ENCODE assay signal across 24 cellular contexts in the genomic region with DNA sequence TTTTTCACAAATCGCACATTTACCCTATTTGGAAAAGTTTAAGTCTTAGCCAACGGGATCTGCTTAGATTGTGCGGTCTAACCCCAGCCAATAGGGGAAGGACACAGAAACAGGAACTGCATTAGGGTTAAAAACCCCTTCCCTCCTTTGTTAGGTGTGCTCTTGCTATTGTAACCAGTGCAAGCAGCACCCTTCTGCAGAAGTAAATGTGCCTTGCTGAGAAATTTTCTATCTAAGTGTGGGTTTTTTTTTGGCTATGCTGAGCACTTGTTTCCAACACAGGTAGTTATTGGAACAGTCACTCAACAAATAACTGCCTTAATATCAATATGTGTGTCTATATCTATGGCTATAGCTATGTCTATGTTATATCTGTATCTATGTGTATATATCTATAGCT.
DNase-seq lines count a peak whose midpoint lies in the region; ATAC-seq, FAIRE-seq and TF ChIP-seq lines count a peak whose summit lies in the region.
"Had no signal": no experiment of that assay in that cellular context is flagged by ENCODE, and none has a peak within 500 bp of the region (broad histone marks: within the 10 kb centered on the region; RNA-seq: fewer than 3 reads in every experiment).

No MANE protein-coding gene starts in this region.

- H3K27me3 Mint-ChIP-seq in GM23338 (ENCODE audit: insufficient read depth, low read depth, poor library complexity): no peaks in the 10 kb centered on the region
- H3K27me3 Mint-ChIP-seq: CD4-positive, CD25-positive, alpha-beta regulatory T cell had no signal

- 3% methylated on average over 3 of the region's 3 CpGs for WGBS in K562 (ENCODE audit: insufficient coverage, low coverage, missing lambda C conversion rate)
- 76 to 97% methylated on average over 3 of the region's 3 CpGs for WGBS in pancreas, 2 donors

- no TSS peak for BruUV-seq in K562 (replicated peaks; lab: Mats Ljungman, UMichigan)

- H3K27me3 ChIP-seq in GM23338 (ENCODE audit: insufficient read depth) (no peaks in the 10 kb centered on the region), Karpas-422 (ENCODE audit: low read length) (no peaks in the 10 kb centered on the region), K562 (ENCODE audit: control insufficient read depth in 2 of 2, insufficient read depth in 2 of 2, low read length in 2 of 2) (no peaks in the 10 kb centered on the region), pancreas (no peaks in the 10 kb centered on the region)
- H3K27me3 ChIP-seq: BE2C had no signal

- POLR2A ChIA-PET in K562 (lab: Yijun Ruan, JAX): no interaction called here

- CTCF ChIA-PET in K562 (lab: Yijun Ruan, JAX; ENCODE audit: low intra/inter-chr PET ratio): no interaction called here

- H3K9me2 ChIP-seq in GM23338 (ENCODE audit: insufficient read depth) (0 out of 2 replicates have a peak, but pooled peaks cover 5% of the 10 kb centered on the region), Karpas-422 (replicated peaks; ENCODE audit: insufficient read depth, low read length) (no peaks in the 10 kb centered on the region)

- H3K79me2 ChIP-seq in GM23338 (replicated peaks; ENCODE audit: insufficient read depth) (no peaks in the 10 kb centered on the region), Karpas-422 (ENCODE audit: low read length) (no peaks in the 10 kb centered on the region), K562 (ENCODE audit: control insufficient read depth, insufficient read depth, low read length) (no peaks in the 10 kb centered on the region)

- ATAC-seq in GM23338 (no peak), K562 (no peak), GM21576 (IDR thresholded peaks at IDR 0.05; ENCODE audit: unreplicated experiment) (no peak), pancreas (no peak)

- no peaks in the 10 kb centered on the region for H3K9me1 ChIP-seq in K562 (ENCODE audit: control insufficient read depth, insufficient read depth, low read length)

- H3K4me2 ChIP-seq in GM23338: no peak overlapping the region
- no peak overlapping the region for H3K4me2 ChIP-seq in Karpas-422 (ENCODE audit: low read depth, low read length, poor library complexity, severe bottlenecking)
- no peak overlapping the region for H3K4me2 ChIP-seq in K562 (ENCODE audit: insufficient read depth, low read length)

- in situ Hi-C loops in K562 (cut with MboI): no loop called here

- no peak for TF ChIP-seq RAD21 in K562 (CRISPR knock-in tag; conservative IDR thresholded peaks at IDR 0.05 in 1 of 2, IDR thresholded peaks at IDR 0.05 in 1 of 2)

- H3K9me3 Mint-ChIP-seq in GM23338: peaks cover 37% of the 10 kb centered on the region

- no peaks in the 10 kb centered on the region for H3K4me1 Mint-ChIP-seq in GM23338
- H3K4me1 Mint-ChIP-seq: CD4-positive, CD25-positive, alpha-beta regulatory T cell; CD8-positive, alpha-beta memory T cell had no signal

- intact Hi-C loops in K562 (cut with micrococcal nuclease) (no loop called here), pancreas (cut with DNase I) (no loop called here)

- H3K9me3 ChIP-seq in Karpas-422 (ENCODE audit: low read length) (peaks cover 15% of the 10 kb centered on the region), K562 (replicated peaks; ENCODE audit: control insufficient read depth, insufficient read depth, low read depth, low read length) (no peaks in the 10 kb centered on the region), pancreas (peaks cover 0 to 4% (median 0%) of the 10 kb centered on the region in 4 donors)
- H3K9me3 ChIP-seq: BE2C had no signal

- H3K4me1 ChIP-seq in GM23338 (ENCODE audit: insufficient read depth): no peaks in the 10 kb centered on the region
- peaks cover 5% of the 10 kb centered on the region for H3K4me1 ChIP-seq in Karpas-422 (ENCODE audit: low read length)
- no peaks in the 10 kb centered on the region for H3K4me1 ChIP-seq in K562 (replicated peaks in 1 of 2; ENCODE audit: control insufficient read depth in 2 of 2, insufficient read depth in 2 of 2, low read length in 2 of 2)
- H3K4me1 ChIP-seq in pancreas: no peaks in the 10 kb centered on the region
- H3K4me1 ChIP-seq: BE2C had no signal

- H3K27ac Mint-ChIP-seq in GM23338: no peak overlapping the region
- H3K27ac Mint-ChIP-seq: CD4-positive, CD25-positive, alpha-beta regulatory T cell; CD8-positive, alpha-beta memory T cell; HFFc6 had no signal

- peaks cover 27% of the 10 kb centered on the region for H3K36me3 Mint-ChIP-seq in GM23338 (ENCODE audit: low read depth)
- H3K36me3 Mint-ChIP-seq: CD4-positive, CD25-positive, alpha-beta regulatory T cell; CD8-positive, alpha-beta memory T cell had no signal

- TF ChIP-seq CTCF in GM23338 (conservative IDR thresholded peaks at IDR 0.05; ENCODE audit: low read depth in 2 of 2) (no peak), K562 (IDR thresholded peaks at IDR 0.05 in 2 of 3, conservative IDR thresholded peaks at IDR 0.05 in 1 of 3; ENCODE audit: insufficient read depth in 2 of 3, low read depth in 1 of 3, low read length in 3 of 3) (no peak), pancreas (IDR thresholded peaks at IDR 0.05) (no peak)

- FAIRE-seq in K562 (lab: Jason Lieb, UNC): no peak
- FAIRE-seq in pancreas (lab: Jason Lieb, UNC): no peak
- FAIRE-seq: A204.1, D721Med, GM19239, H54 had no signal

- H2AFZ ChIP-seq in GM23338 (no peak overlapping the region), Karpas-422 (ENCODE audit: low read length) (no peak overlapping the region), K562 (ENCODE audit: low read depth, low read length) (no peak overlapping the region)
- H2AFZ ChIP-seq: GM23248 had no signal

- TF ChIP-seq EP300 in K562 (IDR thresholded peaks at IDR 0.05; ENCODE audit: low read length): no peak

- no peak overlapping the region for H3K4me3 ChIP-seq in GM23338
- no peak overlapping the region for H3K4me3 ChIP-seq in Karpas-422 (ENCODE audit: low read length)
- H3K4me3 ChIP-seq in K562: no peak overlapping the region
- no peak overlapping the region for H3K4me3 ChIP-seq in pancreas
- H3K4me3 ChIP-seq: GM23248 had no signal

- peak; percentile 10 for DNase-seq in GM23338 (ENCODE audit: low spot score)
- DNase-seq in Karpas-422: peak; percentile 36
- DNase-seq in K562 (ENCODE audit: extremely low read depth in 1 of 4, low spot score in 3 of 4): no peak
- no peak for DNase-seq in pancreas
- no peak for DNase-seq in central memory CD4-positive, alpha-beta T cell
- DNase-seq: ACHN; BE2C; C1 segment of cervical spinal cord; CD4-positive, CD25-positive, alpha-beta regulatory T cell; CD8-positive, alpha-beta memory T cell; COR-L47; DMS79 treated with DMSO at 0.1 percent for 48 hours; GF-D8; GM23248; HCEC 1CT; HFFc6; IMR-90; KBM-7 had no signal

- H3K27ac ChIP-seq in GM23338 (ENCODE audit: low read depth) (no peak overlapping the region), Karpas-422 (ENCODE audit: low read length) (no peak overlapping the region), K562 (ENCODE audit: extremely low read depth, low read depth, low read length) (no peak overlapping the region), pancreas (no peak overlapping the region)
- H3K27ac ChIP-seq: GM23248, HL-60 had no signal

- no peaks in the 10 kb centered on the region for H3F3A ChIP-seq in GM23338 (replicated peaks; ENCODE audit: low read depth)

- no peak for TF ChIP-seq POLR2A in K562 (conservative IDR thresholded peaks at IDR 0.05)

- H4K20me1 ChIP-seq in GM23338 (replicated peaks; ENCODE audit: insufficient read depth) (no peaks in the 10 kb centered on the region), Karpas-422 (ENCODE audit: insufficient read depth, low read depth, low read length) (no peaks in the 10 kb centered on the region), K562 (replicated peaks; ENCODE audit: control insufficient read depth, insufficient read depth, low read length) (no peaks in the 10 kb centered on the region)

- H3K4me3 Mint-ChIP-seq in GM23338: no peak overlapping the region
- H3K4me3 Mint-ChIP-seq: CD4-positive, CD25-positive, alpha-beta regulatory T cell; CD8-positive, alpha-beta memory T cell; HFFc6 had no signal

- H3K9ac ChIP-seq in Karpas-422 (ENCODE audit: low read length): no peak overlapping the region
- no peak overlapping the region for H3K9ac ChIP-seq in K562 (ENCODE audit: insufficient read depth in 1 of 2, low read depth in 2 of 2, low read length in 2 of 2)
- H3K9ac ChIP-seq: GM23248 had no signal

- peaks cover 18% of the 10 kb centered on the region for H3K36me3 ChIP-seq in GM23338 (ENCODE audit: insufficient read depth)
- no peaks in the 10 kb centered on the region for H3K36me3 ChIP-seq in Karpas-422 (ENCODE audit: insufficient read depth, low read length)
- no peaks in the 10 kb centered on the region for H3K36me3 ChIP-seq in K562 (ENCODE audit: control insufficient read depth, insufficient read depth, low read length)
- no peaks in the 10 kb centered on the region for H3K36me3 ChIP-seq in pancreas

TF ChIP-seq in GM23338, 12 proteins besides CTCF, POLR2A, EP300 and RAD21:
- TF ChIP-seq ZNF331 (CRISPR knock-in tag; IDR thresholded peaks at IDR 0.05; ENCODE audit: low read depth): no peak

TF ChIP-seq in K562, 482 proteins besides CTCF, POLR2A, EP300 and RAD21:
- TF ChIP-seq, protein P1, sequence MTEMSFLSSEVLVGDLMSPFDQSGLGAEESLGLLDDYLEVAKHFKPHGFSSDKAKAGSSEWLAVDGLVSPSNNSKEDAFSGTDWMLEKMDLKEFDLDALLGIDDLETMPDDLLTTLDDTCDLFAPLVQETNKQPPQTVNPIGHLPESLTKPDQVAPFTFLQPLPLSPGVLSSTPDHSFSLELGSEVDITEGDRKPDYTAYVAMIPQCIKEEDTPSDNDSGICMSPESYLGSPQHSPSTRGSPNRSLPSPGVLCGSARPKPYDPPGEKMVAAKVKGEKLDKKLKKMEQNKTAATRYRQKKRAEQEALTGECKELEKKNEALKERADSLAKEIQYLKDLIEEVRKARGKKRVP (CRISPR knock-in tag; IDR thresholded peaks at IDR 0.05): no peak
- TF ChIP-seq CBX5 (IDR thresholded peaks at IDR 0.05; ENCODE audit: borderline replicate concordance, low read depth): peak; percentile 32; the same call in 1 of the 2 replicates
TF ChIP-seq in K562: peak in this region for 1.

Comparison
In these comparisons a context has a peak if more than half of its experiments do, and no peak if none do; other contexts are left out.
1. DNase-seq: peak in GM23338 (single experiment) and Karpas-422 (single experiment); none in K562 (0 of 4), pancreas (0 of 6) and central memory CD4-positive, alpha-beta T cell (single experiment).